7 cellular contexts compared by ENCODE assay signal in the genomic region with DNA sequence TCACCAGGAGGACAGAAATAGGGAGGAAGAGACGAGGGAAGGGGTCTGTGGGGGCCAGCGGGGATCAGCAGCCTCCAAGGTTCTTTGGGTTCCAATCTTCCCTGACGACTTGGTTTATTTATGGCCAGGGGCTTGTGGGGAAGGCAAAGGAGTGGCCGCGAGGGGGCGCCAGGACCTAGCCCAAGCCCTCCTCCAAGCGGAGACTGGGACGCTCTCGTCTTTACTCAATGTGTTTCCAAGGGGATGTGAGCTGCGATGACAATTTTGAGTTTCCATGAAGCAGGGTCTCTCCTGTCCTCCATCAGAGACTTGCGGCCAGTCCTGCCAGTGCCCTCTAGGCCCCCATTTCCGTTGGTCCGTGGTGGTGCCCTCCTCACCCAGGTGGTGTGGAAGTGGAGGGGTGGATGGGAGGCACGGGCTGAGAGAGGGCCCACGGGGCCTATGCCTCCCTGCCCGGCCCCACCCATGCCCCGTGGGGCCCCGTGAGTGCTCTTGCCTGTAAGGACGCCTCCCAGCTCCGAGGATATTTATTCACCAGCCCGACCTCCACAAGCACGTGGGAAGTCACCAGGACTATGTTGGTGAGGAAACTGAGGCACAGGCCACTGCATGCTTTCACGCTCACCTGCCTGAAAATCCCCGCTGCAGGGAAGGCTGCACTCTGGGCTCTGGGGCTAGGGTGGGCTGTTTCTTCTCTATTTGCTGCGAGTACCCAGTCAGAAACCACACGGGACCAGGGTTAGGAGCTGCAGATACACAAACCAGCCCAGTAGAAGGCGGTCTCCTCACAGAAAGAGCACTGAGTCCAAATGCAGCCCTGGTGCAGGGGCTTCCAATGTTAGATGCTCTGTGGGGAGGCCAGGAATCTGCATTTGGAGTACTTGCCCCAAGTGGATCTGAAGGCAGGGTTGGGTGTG. TPM values are rescaled to one million over a fixed set of nuclear protein-coding genes. Genes with fewer than 3 reads are reported as not detected.
A peak's percentile ranks its signal among the peaks of the same experiment; 100 is the strongest.
DNase-seq lines count a peak whose midpoint lies in the region; ATAC-seq, FAIRE-seq and TF ChIP-seq lines count a peak whose summit lies in the region.

No MANE protein-coding gene starts in this region.

- TF ChIP-seq CTCF in GM12872 (IDR thresholded peaks at IDR 0.05; ENCODE audit: insufficient read depth, low read depth, low read length) (peak; percentile 91), astrocyte (IDR thresholded peaks at IDR 0.05; ENCODE audit: insufficient read depth, low read depth, low read length) (peak; percentile 88)

- peak overlapping the region; percentile 71 for H3K4me2 ChIP-seq in astrocyte (ENCODE audit: low read length)

- peak; percentile 66 for FAIRE-seq in astrocyte (lab: Jason Lieb, UNC)

- no peaks in the 10 kb centered on the region for H3K79me2 ChIP-seq in astrocyte (ENCODE audit: insufficient read depth, low read length)

- peaks cover 31% of the 10 kb centered on the region for H3K27me3 ChIP-seq in astrocyte (ENCODE audit: insufficient read depth, low read length)

- H3K36me3 Mint-ChIP-seq in astrocyte (ENCODE audit: low read depth, unreplicated experiment) = no peaks in the 10 kb centered on the region

- no peaks in the 10 kb centered on the region for H3K9me3 ChIP-seq in astrocyte (ENCODE audit: insufficient read depth, low read depth, low read length)

- H3K27ac Mint-ChIP-seq in astrocyte (ENCODE audit: unreplicated experiment) = no peak overlapping the region

- H3K4me3 ChIP-seq in astrocyte (ENCODE audit: insufficient read depth, low read depth, low read length) = no peak overlapping the region

- H3K9me3 Mint-ChIP-seq in astrocyte (ENCODE audit: unreplicated experiment) = peaks cover 7% of the 10 kb centered on the region

- no peaks in the 10 kb centered on the region for H3K4me1 Mint-ChIP-seq in astrocyte (ENCODE audit: low read depth, unreplicated experiment)

- H4K20me1 ChIP-seq in astrocyte (ENCODE audit: insufficient read depth, low read length) = no peaks in the 10 kb centered on the region

- H3K4me1 ChIP-seq in astrocyte (ENCODE audit: insufficient read depth, low read length) = peaks cover 2% of the 10 kb centered on the region

- H3K36me3 ChIP-seq in astrocyte (ENCODE audit: insufficient read depth, low read length) = no peaks in the 10 kb centered on the region

- peaks cover 70% of the 10 kb centered on the region for H3K27me3 Mint-ChIP-seq in astrocyte (ENCODE audit: low read depth, unreplicated experiment)

- no peak overlapping the region for H3K4me3 Mint-ChIP-seq in astrocyte (ENCODE audit: unreplicated experiment)

- peak overlapping the region; percentile 39 for H3K9ac ChIP-seq in astrocyte (ENCODE audit: low read length)

- DNase-seq in NCI-H1694 (lab: John Stamatoyannopoulos, UW) = peak; percentile 96
- peak; percentile 14 to 58 (median 28) for DNase-seq in T-helper 2 cell
- DNase-seq in astrocyte (ENCODE audit: low read depth) = peak; percentile 46
- DNase-seq in hypothalamus (lab: John Stamatoyannopoulos, UW) = peak in 47 of 51 donors; percentile 3 to 82 (median 43)
- DNase-seq in smooth muscle cell of the brain vasculature (ENCODE audit: low read depth, low spot score) = peak; percentile 81

- peak overlapping the region; percentile 69 for H2AFZ ChIP-seq in astrocyte (ENCODE audit: low read depth, low read length)

- no peak for ATAC-seq in HG02840 (IDR thresholded peaks at IDR 0.05; ENCODE audit: low FRiP score, unreplicated experiment)

- H3K27ac ChIP-seq in astrocyte (ENCODE audit: low read depth, low read length) = no peak overlapping the region

RNA-seq across cellular contexts. Expression of gene DMRTB1, which starts 26.5 kb away (rescaled TPM):
- total RNA-seq in astrocyte = not detected in 2 replicates

Comparison
In these comparisons a context has a peak if more than half of its experiments do, and no peak if none do; other contexts are left out.
1. DNase-seq: peak in every context shown above with its lines; median percentile 96 in NCI-H1694; 81 in smooth muscle cell of the brain vasculature; 46 in astrocyte; 43 in hypothalamus; 28 in T-helper 2 cell.